Comparison of ENCODE assay signal across 31 cellular contexts in genomic region chr13:90880790-90881189, GRCh38.
"Had no signal": no experiment of that assay in that cellular context is flagged by ENCODE, and none has a peak within 500 bp of the region (broad histone marks: within the 10 kb centered on the region; RNA-seq: fewer than 3 reads in every experiment).

No MANE protein-coding gene starts in this region.

- H3K4me1 ChIP-seq: ascending aorta had no signal

- ATAC-seq: activated CD4-positive, alpha-beta T cell treated with anti-CD3 and anti-CD28 coated beads for 36 hours; activated CD8-positive, alpha-beta memory T cell treated with anti-CD3 and anti-CD28 coated beads, Interleukin-2, amount 10 ng/mL, durations not matched to agents 7 days and 5 days; activated CD8-positive, alpha-beta T cell treated with anti-CD3 and anti-CD28 coated beads, Interleukin-2, amount 10 ng/mL, durations not matched to agents 7 days and 5 days; activated naive CD8-positive, alpha-beta T cell treated with anti-CD3 and anti-CD28 coated beads, Interleukin-2, amount 50 U/mL, for 24 hours had no signal

- H3K9me3 ChIP-seq: ascending aorta had no signal

- H3K4me3 ChIP-seq: ascending aorta, cardiac muscle cell had no signal

- H3K36me3 ChIP-seq: ascending aorta, cardiac muscle cell had no signal

- FAIRE-seq: bronchial epithelial cell, TTC549 had no signal

- DNase-seq: activated B cell treated with CpG ODN at 0.5 μM for 24 hours; activated CD4-positive, alpha-beta memory T cell treated with anti-CD3 and anti-CD28 coated beads, Interleukin-2, amount 10 ng/mL, durations not matched to agents 7 days and 5 days; activated CD4-positive, alpha-beta T cell treated with anti-CD3 and anti-CD28 coated beads for 36 hours; activated CD4-positive, alpha-beta T cell treated with anti-CD3 and anti-CD28 coated beads for 48 hours; activated CD4-positive, alpha-beta T cell treated with anti-CD3 and anti-CD28 coated beads, Interleukin-2, amount 10 ng/mL, durations not matched to agents 7 days and 5 days; activated CD4-positive, alpha-beta T cell treated with anti-CD3 and anti-CD28 coated beads, Interleukin-2, amount 50 U/mL, for 48 hours; activated CD4-positive, CD25-positive, alpha-beta regulatory T cell treated with anti-CD3 and anti-CD28 coated beads, Interleukin-2, amount 50 U/mL, for 72 hours; activated CD8-positive, alpha-beta memory T cell treated with anti-CD3 and anti-CD28 coated beads for 24 hours; activated CD8-positive, alpha-beta memory T cell treated with anti-CD3 and anti-CD28 coated beads, Interleukin-2, amount 10 ng/mL, durations not matched to agents 7 days and 5 days; activated CD8-positive, alpha-beta memory T cell treated with anti-CD3 and anti-CD28 coated beads, Interleukin-2, amount 50 U/mL, for 48 hours; activated CD8-positive, alpha-beta T cell treated with anti-CD3 and anti-CD28 coated beads, Interleukin-2, amount 10 ng/mL, durations not matched to agents 7 days and 5 days; activated effector memory CD4-positive, alpha-beta T cell treated with Interleukin-2 at 50 U/mL for 16 hours; activated gamma-delta T cell; activated naive CD4-positive, alpha-beta T cell treated with anti-CD3 and anti-CD28 coated beads, Interleukin-2, amount 10 ng/mL, durations not matched to agents 7 days and 5 days; activated naive CD4-positive, alpha-beta T cell treated with Interleukin-2 at 50 U/mL for 16 hours; activated naive CD8-positive, alpha-beta T cell treated with anti-CD3 and anti-CD28 coated beads, Interleukin-2, amount 10 ng/mL, durations not matched to agents 7 days and 5 days; activated naive CD8-positive, alpha-beta T cell treated with anti-CD3 and anti-CD28 coated beads, Interleukin-2, amount 50 U/mL, for 24 hours; activated T-cell treated with anti-CD3 and anti-CD28 coated beads, Interleukin-2, amount 50 U/mL, for 24 hours; activated T-cell treated with anti-CD3 and anti-CD28 coated beads, Interleukin-2, amount 50 U/mL, for 48 hours; amygdala; anterior cingulate cortex; caudate nucleus; cerebellar nuclear complex; T-helper 1 cell; T-helper 2 cell; T-helper 9 cell had no signal

- H3K27ac ChIP-seq: ascending aorta, cardiac muscle cell, VCaP had no signal

- H3K27me3 ChIP-seq: ascending aorta, cardiac muscle cell had no signal
